ENCODE assay signal across 24 cellular contexts in the genomic region with DNA sequence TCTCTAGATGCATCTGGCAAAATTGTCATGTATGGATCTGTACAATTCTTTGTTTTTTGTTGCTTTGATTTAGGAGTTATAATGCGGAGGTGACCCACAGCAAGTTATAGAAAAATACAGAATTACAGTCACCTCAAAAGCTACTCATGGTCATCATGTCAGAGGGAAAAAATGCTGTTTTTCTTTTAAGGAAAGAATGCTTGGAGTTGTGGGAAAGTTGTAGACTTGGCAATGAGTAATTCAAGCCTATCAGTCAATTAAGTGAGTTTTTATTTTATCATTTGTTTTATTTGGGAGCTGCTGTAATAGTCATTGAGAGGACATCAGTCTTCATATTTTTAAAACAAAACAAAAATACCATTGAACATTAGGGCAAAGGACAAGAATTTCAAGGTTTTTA. TPM values are rescaled to one million over a fixed set of nuclear protein-coding genes. Genes with fewer than 3 reads are reported as not detected.
A peak's percentile ranks its signal among the peaks of the same experiment; 100 is the strongest.
DNase-seq lines count a peak whose midpoint lies in the region; ATAC-seq and TF ChIP-seq lines count a peak whose summit lies in the region.
"Had no signal": no experiment of that assay in that cellular context is flagged by ENCODE, and none has a peak within 500 bp of the region (broad histone marks: within the 10 kb centered on the region; RNA-seq: fewer than 3 reads in every experiment).

No MANE protein-coding gene starts in this region.

- H3K27me3 ChIP-seq in SJSA1 (replicated peaks): no peaks in the 10 kb centered on the region
- H3K27me3 ChIP-seq in subcutaneous abdominal adipose tissue (ENCODE audit: control insufficient read depth in 5 of 5, insufficient read depth in 4 of 5, low read length in 5 of 5): peaks cover 0 to 3% (median 0%) of the 10 kb centered on the region in 5 donors
- H3K27me3 ChIP-seq: vagina had no signal

- H3K36me3 ChIP-seq in SJSA1 (no peaks in the 10 kb centered on the region), subcutaneous abdominal adipose tissue (ENCODE audit: control insufficient read depth in 5 of 5, insufficient read depth in 5 of 5, low read length in 5 of 5) (no peaks in the 10 kb centered on the region)
- H3K36me3 ChIP-seq: lower lobe of right lung, vagina had no signal

- H3K4me1 ChIP-seq in SJSA1 (replicated peaks): peaks cover 26% of the 10 kb centered on the region
- peaks cover 3 to 48% (median 43%) of the 10 kb centered on the region in 5 donors for H3K4me1 ChIP-seq in subcutaneous abdominal adipose tissue (ENCODE audit: control insufficient read depth in 5 of 5, insufficient read depth in 5 of 5, low read length in 5 of 5)
- H3K4me1 ChIP-seq: lower lobe of right lung had no signal

- H3K27ac ChIP-seq in SJSA1 (0 out of 2 replicates have a peak overlapping the region, but pooled peaks have one; percentile 17), subcutaneous abdominal adipose tissue (ENCODE audit: low read depth, low read length) (peak overlapping the region; percentile 19)
- H3K27ac ChIP-seq: lower lobe of right lung, RWPE1, vagina had no signal

- ATAC-seq in GM21390 (IDR thresholded peaks at IDR 0.05; ENCODE audit: unreplicated experiment): no peak
- ATAC-seq in stimulated activated naive CD8-positive, alpha-beta T cell treated with anti-CD3 and anti-CD28 coated beads, Interleukin-15, Interleukin-2, amounts not matched to agents 100 U/mL and 50 U/mL, for 24 hours: no peak
- ATAC-seq in GM18520 (IDR thresholded peaks at IDR 0.05; ENCODE audit: unreplicated experiment): no peak
- ATAC-seq: effector memory CD8-positive, alpha-beta T cell; esophagus mucosa had no signal

- H3K4me3 ChIP-seq in SJSA1 (no peak overlapping the region), fibroblast of mammary gland (ENCODE audit: control insufficient read depth, low read depth, low read length) (no peak overlapping the region), subcutaneous abdominal adipose tissue (ENCODE audit: low read depth in 1 of 5, low read length in 5 of 5) (no peak overlapping the region)
- H3K4me3 ChIP-seq: lower lobe of right lung, mucosa of descending colon, vagina had no signal

- DNase-seq in AG20443 (ENCODE audit: low spot score) (peak; percentile 9), SJSA1 (ENCODE audit: low read depth in 1 of 2, low spot score in 2 of 2) (peak in 1 of 2 experiments; percentile 9), fibroblast of mammary gland (ENCODE audit: low read depth) (peak; percentile 40)
- DNase-seq in stimulated activated naive CD8-positive, alpha-beta T cell treated with anti-CD3 and anti-CD28 coated beads, Interleukin-15, Interleukin-2, amounts not matched to agents 100 U/mL and 50 U/mL, for 24 hours: no peak
- DNase-seq in stimulated activated CD4-positive, alpha-beta T cell treated with anti-CD3 and anti-CD28 coated beads, Interleukin-1b, Interleukin-23, amount 100 ng/mL, for 48 hours: no peak
- DNase-seq: activated CD4-positive, alpha-beta T cell treated with anti-CD3 and anti-CD28 coated beads, Interleukin-2, amount 50 U/mL, for 48 hours; activated CD8-positive, alpha-beta memory T cell treated with anti-CD3 and anti-CD28 coated beads, Interleukin-2, amount 50 U/mL, for 4 hours; activated naive CD8-positive, alpha-beta T cell treated with anti-CD3 and anti-CD28 coated beads for 36 hours; CD4-positive, CD25-positive, alpha-beta regulatory T cell; effector memory CD8-positive, alpha-beta T cell; lower lobe of right lung; mucosa of descending colon; NCI-H1092 treated with DMSO at 0.1 percent for 48 hours; NCI-H2081; NCI-H82; nephron progenitor cell; stimulated activated CD8-positive, alpha-beta memory T cell treated with anti-CD3 and anti-CD28 coated beads, Interleukin-4, amount 100 ng/mL, for 48 hours had no signal

- no peak overlapping the region for H3K9ac ChIP-seq in subcutaneous abdominal adipose tissue (ENCODE audit: low read length in 5 of 5)
- H3K9ac ChIP-seq: parathyroid adenoma had no signal

- no peaks in the 10 kb centered on the region for H3K9me3 ChIP-seq in SJSA1 (replicated peaks)
- H3K9me3 ChIP-seq in subcutaneous abdominal adipose tissue (ENCODE audit: control insufficient read depth in 5 of 5, low read length in 5 of 5): no peaks in the 10 kb centered on the region
- H3K9me3 ChIP-seq: lower lobe of right lung, mucosa of descending colon, vagina had no signal

- no peak for TF ChIP-seq CTCF in fibroblast of mammary gland (conservative IDR thresholded peaks at IDR 0.05; ENCODE audit: control insufficient read depth, insufficient read depth, low read depth, low read length)

RNA-seq across cellular contexts. Expression of gene FHL1, which starts 16.4 kb away (rescaled TPM):
- 104 and 117 TPM in 2 replicates for total RNA-seq in SJSA1 (2014; rRNA removed; shearing (Covaris generic))

Comparison
In these comparisons a context has a peak if more than half of its experiments do, and no peak if none do; other contexts are left out.
1. DNase-seq: peak in AG20443 (single experiment) and fibroblast of mammary gland (single experiment); none in stimulated activated naive CD8-positive, alpha-beta T cell treated with anti-CD3 and anti-CD28 coated beads, Interleukin-15, Interleukin-2, amounts not matched to agents 100 U/mL and 50 U/mL, for 24 hours (single experiment) and stimulated activated CD4-positive, alpha-beta T cell treated with anti-CD3 and anti-CD28 coated beads, Interleukin-1b, Interleukin-23, amount 100 ng/mL, for 48 hours (single experiment).